ENCODE assay signal across 8 cellular contexts in the genomic region with DNA sequence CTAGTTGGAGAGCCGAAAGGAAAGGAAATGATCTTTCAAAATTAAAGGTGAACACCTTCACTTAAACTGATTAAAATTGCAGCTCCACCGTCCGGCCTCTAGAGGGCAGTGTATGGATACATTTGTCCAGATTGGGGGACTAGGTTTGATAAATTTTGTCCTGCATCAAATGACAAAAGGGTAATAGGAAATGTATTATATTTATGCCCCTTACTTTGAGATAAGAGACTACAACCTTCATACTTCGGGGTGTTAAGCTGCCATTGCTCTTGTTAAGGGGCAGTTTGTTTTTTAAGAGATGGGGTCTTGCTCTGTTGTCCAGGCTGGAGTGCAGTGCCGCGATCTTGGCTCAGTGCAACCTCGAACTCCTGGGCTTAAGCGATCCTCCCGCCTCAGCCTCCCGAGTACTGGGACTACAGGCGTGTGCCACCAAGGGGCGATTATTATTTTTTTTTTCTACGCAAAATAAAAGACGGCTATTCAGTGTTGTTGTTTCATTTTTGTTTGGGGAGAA. TPM values are rescaled to one million over a fixed set of nuclear protein-coding genes. Genes with fewer than 3 reads are reported as not detected.
DNase-seq lines count a peak whose midpoint lies in the region; ATAC-seq and TF ChIP-seq lines count a peak whose summit lies in the region.

No MANE protein-coding gene starts in this region.

- no TSS peak for BruUV-seq in PC-9 (replicated peaks; lab: Mats Ljungman, UMichigan)

- peak overlapping the region; percentile 8 for H3K4me3 Mint-ChIP-seq in CD8-positive, alpha-beta T cell
- H3K4me3 Mint-ChIP-seq in natural killer cell, result peak overlapping the region; percentile 89

- POLR2A ChIA-PET in CD8-positive, alpha-beta T cell (lab: Charles Lee), result interaction anchor here (1.0 to 2.7 kb wide), 9 partner anchors 11 to 143 kb away, joined by 3 to 13 read pairs (median 3); partner anchors contain the start of genes PA2G4, RAB5B and RPS26
- POLR2A ChIA-PET in PC-9 (lab: Charles Lee; ENCODE audit: unreplicated experiment), result interaction anchor here (0.6 to 1.2 kb wide), 2 partner anchors 108 to 226 kb away, joined by 3 to 5 read pairs; partner anchors contain the start of genes PA2G4 and RNF41

- H3K4me3 ChIP-seq in CD8-positive, alpha-beta T cell (ENCODE audit: low read depth, low read length), result no peak overlapping the region
- H3K4me3 ChIP-seq in HUES64 (ENCODE audit: low read length) (peak overlapping the region; percentile 77), PC-9 (peak overlapping the region; percentile 70), testis (peak overlapping the region; percentile 43 to 68)

- peaks cover 23% of the 10 kb centered on the region for H3K4me1 Mint-ChIP-seq in CD8-positive, alpha-beta T cell (ENCODE audit: low read depth)
- H3K4me1 Mint-ChIP-seq in natural killer cell, result peaks cover 14 to 20% of the 10 kb centered on the region in 2 donors

- no peaks in the 10 kb centered on the region for H3K9me2 ChIP-seq in PC-9 (ENCODE audit: insufficient read depth)

- peak; percentile 92 for ATAC-seq in CD8-positive, alpha-beta T cell
- ATAC-seq in natural killer cell (peak; percentile 62 to 80 (median 62)), HG03097 (IDR thresholded peaks at IDR 0.05; ENCODE audit: low FRiP score, unreplicated experiment) (no peak)

- peak; percentile 84 for TF ChIP-seq CTCF in CD8-positive, alpha-beta T cell (IDR thresholded peaks at IDR 0.05)
- TF ChIP-seq CTCF in PC-9 (conservative IDR thresholded peaks at IDR 0.05), result peak; percentile 91
- peak; percentile 83 for TF ChIP-seq CTCF in natural killer cell (IDR thresholded peaks at IDR 0.05)
- TF ChIP-seq CTCF in testis (IDR thresholded peaks at IDR 0.05), result peak; percentile 86 to 91 (median 88)

- peak; percentile 27 to 75 (median 68) for DNase-seq in CD8-positive, alpha-beta T cell
- peak; percentile 52 to 57 for DNase-seq in PC-9
- peak; percentile 39 for DNase-seq in activated T-helper 1 cell treated with Interleukin-2 at 50 U/mL for 16 hours (ENCODE audit: low read depth)
- peak; percentile 40 for DNase-seq in fibroblast of gingiva (ENCODE audit: low read depth)
- peak; percentile 38 for DNase-seq in natural killer cell
- peak; percentile 61 for DNase-seq in testis

- peaks cover 5% of the 10 kb centered on the region; the same call in 1 of the 2 replicates for H3K79me2 ChIP-seq in PC-9 (ENCODE audit: low read depth)

- H3K27ac Mint-ChIP-seq in CD8-positive, alpha-beta T cell, result no peak overlapping the region
- peak overlapping the region; percentile 65 to 84 for H3K27ac Mint-ChIP-seq in natural killer cell

- H3K9me3 ChIP-seq in CD8-positive, alpha-beta T cell (ENCODE audit: low read length), result no peaks in the 10 kb centered on the region
- no peaks in the 10 kb centered on the region for H3K9me3 ChIP-seq in HUES64 (ENCODE audit: insufficient read depth, low read depth, low read length)
- no peaks in the 10 kb centered on the region for H3K9me3 ChIP-seq in PC-9 (ENCODE audit: insufficient read depth, low read depth)
- no peaks in the 10 kb centered on the region for H3K9me3 ChIP-seq in testis

- H3K9ac ChIP-seq in HUES64 (ENCODE audit: low read depth, low read length), result no peak overlapping the region

- peaks cover 14% of the 10 kb centered on the region for H3K4me1 ChIP-seq in CD8-positive, alpha-beta T cell (ENCODE audit: insufficient read depth, low read length)
- H3K4me1 ChIP-seq in HUES64 (ENCODE audit: insufficient read depth, low read length) (no peaks in the 10 kb centered on the region), PC-9 (replicated peaks; ENCODE audit: insufficient read depth) (peaks cover 9% of the 10 kb centered on the region), testis (peaks cover 13% of the 10 kb centered on the region)

- H2AFZ ChIP-seq in PC-9, result peak overlapping the region; percentile 71

- H3K27me3 ChIP-seq in CD8-positive, alpha-beta T cell (ENCODE audit: insufficient read depth, low read length), result no peaks in the 10 kb centered on the region
- no peaks in the 10 kb centered on the region for H3K27me3 ChIP-seq in HUES64 (ENCODE audit: insufficient read depth, low read length)
- H3K27me3 ChIP-seq in PC-9 (ENCODE audit: insufficient read depth, low read depth), result no peaks in the 10 kb centered on the region
- no peaks in the 10 kb centered on the region for H3K27me3 ChIP-seq in testis

- H4K20me1 ChIP-seq in PC-9 (ENCODE audit: insufficient read depth), result no peaks in the 10 kb centered on the region

- peaks cover 6% of the 10 kb centered on the region for H3K27me3 Mint-ChIP-seq in CD8-positive, alpha-beta T cell (ENCODE audit: low read depth)
- no peaks in the 10 kb centered on the region for H3K27me3 Mint-ChIP-seq in natural killer cell (ENCODE audit: low read depth in 2 of 2)

- H3K9me3 Mint-ChIP-seq in CD8-positive, alpha-beta T cell, result no peaks in the 10 kb centered on the region
- H3K9me3 Mint-ChIP-seq in natural killer cell, result no peaks in the 10 kb centered on the region

- H3K36me3 Mint-ChIP-seq in CD8-positive, alpha-beta T cell, result peaks cover 32% of the 10 kb centered on the region
- peaks cover 11% of the 10 kb centered on the region for H3K36me3 Mint-ChIP-seq in natural killer cell

- H3K27ac ChIP-seq in CD8-positive, alpha-beta T cell (ENCODE audit: low read depth, low read length), result no peak overlapping the region
- peak overlapping the region; percentile 19; the same call in 1 of the 2 replicates for H3K27ac ChIP-seq in HUES64 (ENCODE audit: low read depth, low read length)
- no peak overlapping the region for H3K27ac ChIP-seq in PC-9
- H3K27ac ChIP-seq in testis, result peak overlapping the region; percentile 68 to 74

- intact Hi-C loops in CD8-positive, alpha-beta T cell (cut with DNase I, micrococcal nuclease), result loop anchor here (1.0 to 2.0 kb wide), 4 partner anchors 33 to 121 kb away; partner anchors contain the start of genes RPS26 (in 2 of the 2) and RPL41 (in 1 of the 2)
- intact Hi-C loops in PC-9 (cut with micrococcal nuclease; ENCODE audit: unreplicated experiment) (loop anchor here (1.0 to 2.0 kb wide), 3 partner anchors 33 to 193 kb away; partner anchors contain the start of genes PA2G4 and SMARCC2), natural killer cell (cut with micrococcal nuclease) (loop anchor here (1.0 to 2.0 kb wide), 3 partner anchors 33 to 108 kb away; partner anchors contain the start of genes PA2G4 and RPS26), testis (cut with DNase I; ENCODE audit: low total_unique reads) (no loop called here)

- 70% methylated on average over 13 of the region's 14 CpGs for whole genome bisulfite sequencing in HUES64
- 12 to 25% methylated on average over 14 of the region's 14 CpGs for WGBS in testis, 2 donors

- H3K36me3 ChIP-seq in CD8-positive, alpha-beta T cell (ENCODE audit: insufficient read depth, low read length), result peaks cover 19% of the 10 kb centered on the region
- H3K36me3 ChIP-seq in HUES64 (ENCODE audit: insufficient read depth, low read length), result peaks cover 43% of the 10 kb centered on the region
- H3K36me3 ChIP-seq in PC-9 (ENCODE audit: low read depth), result no peaks in the 10 kb centered on the region
- H3K36me3 ChIP-seq in testis (ENCODE audit: low read depth, missing control alignments), result no peaks in the 10 kb centered on the region

- CTCF ChIA-PET in CD8-positive, alpha-beta T cell (lab: Charles Lee), result interaction anchor here (0.6 to 5.7 kb wide), 40 partner anchors 8 to 468 kb away, joined by 3 to 54 read pairs (median 4); partner anchors contain the start of genes IKZF4, RAB5B and ZC3H10
- CTCF ChIA-PET in PC-9 (lab: Charles Lee), result interaction anchor here (0.5 to 2.2 kb wide), 16 partner anchors 11 to 258 kb away, joined by 3 to 23 read pairs (median 4); no protein-coding TSS in a partner anchor

- peak overlapping the region; percentile 89 for H3K4me2 ChIP-seq in PC-9

- no peak for TF ChIP-seq POLR2A in testis (IDR thresholded peaks at IDR 0.05)

- peaks cover 22% of the 10 kb centered on the region; the same call in 1 of the 2 replicates for H3F3A ChIP-seq in PC-9 (ENCODE audit: insufficient read depth, low read depth)

RNA-seq across cellular contexts. Expression of gene SUOX, which starts 0.8 kb away (rescaled TPM):
- 1 to 10 TPM in 1 of 2 experiments, under 1 TPM in 1; 0.72 to 1.2 TPM for total RNA-seq in CD8-positive, alpha-beta T cell
- 15.2 TPM for polyA plus RNA-seq in HUES64 (2013, experiment 1 of 2)
- polyA plus RNA-seq in HUES64 (2013, experiment 2 of 2), result 16.0 TPM
- 20.4 and 22.7 TPM in 2 replicates for total RNA-seq in PC-9 (2021)
- 10 to 100 TPM; 11.0 to 15.9 (median 14.6) TPM for total RNA-seq in natural killer cell
- total RNA-seq in testis, result 10 to 100 TPM in 1 of 2 donors, 1 to 10 TPM in 1; 9.5 to 14.3 TPM
- polyA plus RNA-seq in testis (ENCODE audit: insufficient read depth, low read depth, low replicate concordance), result 14.1 TPM

RNA-seq across cellular contexts. Expression of gene RAB5B, which starts 22.4 kb away (rescaled TPM):
- 10 to 100 TPM; 16.1 to 16.8 TPM for total RNA-seq in CD8-positive, alpha-beta T cell
- polyA plus RNA-seq in HUES64 (2013, experiment 1 of 2), result 36.6 TPM
- 48.6 TPM for polyA plus RNA-seq in HUES64 (2013, experiment 2 of 2)
- total RNA-seq in PC-9 (2021) (98.6 and 122 TPM in 2 replicates), natural killer cell (10 to 100 TPM; 69.4 to 80.0 (median 78.2) TPM), testis (100 to 1,000 TPM; 144 to 198 TPM)
- polyA plus RNA-seq in testis (ENCODE audit: insufficient read depth, low read depth, low replicate concordance), result 139 TPM

RNA-seq across cellular contexts. Expression of gene IKZF4, which starts 24.6 kb away (rescaled TPM):
- 1 to 10 TPM; 2.2 to 2.5 TPM for total RNA-seq in CD8-positive, alpha-beta T cell
- polyA plus RNA-seq in HUES64 (2013, experiment 1 of 2), result 9.6 TPM
- 9.9 TPM for polyA plus RNA-seq in HUES64 (2013, experiment 2 of 2)
- 7.4 and 9.6 TPM in 2 replicates for total RNA-seq in PC-9 (2021)
- total RNA-seq in natural killer cell, result 1 to 10 TPM; 4.4 to 5.5 (median 5.5) TPM
- 10 to 100 TPM; 10.7 to 13.9 TPM for total RNA-seq in testis
- 17.7 TPM for polyA plus RNA-seq in testis (ENCODE audit: insufficient read depth, low read depth, low replicate concordance)

RNA-seq across cellular contexts. Expression of gene CDK2, which starts 29.6 kb away (rescaled TPM):
- 10 to 100 TPM; 12.8 to 13.5 TPM for total RNA-seq in CD8-positive, alpha-beta T cell
- polyA plus RNA-seq in HUES64 (2013, experiment 1 of 2), result 39.9 TPM
- polyA plus RNA-seq in HUES64 (2013, experiment 2 of 2), result 40.8 TPM
- total RNA-seq in PC-9 (2021) (93.8 and 99.4 TPM in 2 replicates), natural killer cell (10 to 100 TPM; 19.5 to 27.3 (median 27.3) TPM), testis (10 to 100 TPM; 16.5 to 20.3 TPM)
- 19.8 TPM for polyA plus RNA-seq in testis (ENCODE audit: insufficient read depth, low read depth, low replicate concordance)

RNA-seq across cellular contexts. Expression of gene PMEL, which starts 30.4 kb away (rescaled TPM):
- not detected for total RNA-seq in CD8-positive, alpha-beta T cell
- 71.3 TPM for polyA plus RNA-seq in HUES64 (2013, experiment 1 of 2)
- 92.8 TPM for polyA plus RNA-seq in HUES64 (2013, experiment 2 of 2)
- total RNA-seq in PC-9 (2021) (8.7 and 12.6 TPM in 2 replicates), natural killer cell (under 1 TPM in 1 of 3 donors, not detected in 2; 0.35 TPM), testis (10 to 100 TPM in 1 of 2 donors, 1 to 10 TPM in 1; 8.9 to 11.1 TPM)
- polyA plus RNA-seq in testis (ENCODE audit: insufficient read depth, low read depth, low replicate concordance), result 8.2 TPM

Comparison
In these comparisons a context has a peak if more than half of its experiments do, and no peak if none do; other contexts are left out.
1. H3K27ac ChIP-seq: peak in HUES64 (single experiment) and testis (2 of 2); none in CD8-positive, alpha-beta T cell (single experiment) and PC-9 (single experiment).
2. Peak in every context shown above with its lines, with median percentiles within 50 percentile points of each other: DNase-seq and CTCF ChIP-seq.